ENCODE assay signal across 8 cellular contexts in genomic region chr14:55438066-55438683, GRCh38. TPM values are rescaled to one million over a fixed set of nuclear protein-coding genes. Genes with fewer than 3 reads are reported as not detected.
DNase-seq lines count a peak whose midpoint lies in the region; ATAC-seq, FAIRE-seq and TF ChIP-seq lines count a peak whose summit lies in the region.

No MANE protein-coding gene starts in this region.

- no peak overlapping the region for H3K4me3 ChIP-seq in astrocyte of the cerebellum (ENCODE audit: low read depth, low read length)

- TF ChIP-seq POLR2A in GM12892 (IDR thresholded peaks at IDR 0.05; ENCODE audit: low read depth, low read length): no peak

- H3K9me3 Mint-ChIP-seq in CD14-positive monocyte: no peaks in the 10 kb centered on the region

- peaks cover 18 to 41% (median 18%) of the 10 kb centered on the region in 3 donors for H3K27me3 Mint-ChIP-seq in CD14-positive monocyte (ENCODE audit: low read depth in 3 of 3)

- no peak for ATAC-seq in HG03571 (IDR thresholded peaks at IDR 0.05; ENCODE audit: unreplicated experiment)
- ATAC-seq in GM19035 (IDR thresholded peaks at IDR 0.05; ENCODE audit: unreplicated experiment): no peak

- no peak for DNase-seq in CD14-positive monocyte (ENCODE audit: low spot score)
- peak; percentile 54 for DNase-seq in H4 (ENCODE audit: low spot score)
- DNase-seq in NCI-H226: peak; percentile 34
- peak; percentile 65 for DNase-seq in astrocyte of the cerebellum (ENCODE audit: low read depth)
- DNase-seq in kidney tubule cell (ENCODE audit: low spot score): peak; percentile 68
- no peak for DNase-seq in GM12892 (ENCODE audit: insufficient read length)

- H3K4me1 Mint-ChIP-seq in CD14-positive monocyte: peaks cover 4% of the 10 kb centered on the region

- FAIRE-seq in GM12892 (lab: Jason Lieb, UNC): no peak

- TF ChIP-seq CTCF in CD14-positive monocyte (IDR thresholded peaks at IDR 0.05) (peak; percentile 21), astrocyte of the cerebellum (IDR thresholded peaks at IDR 0.05; ENCODE audit: low read depth, low read length, missing control alignments) (peak; percentile 61)

- intact Hi-C loops in CD14-positive monocyte (cut with micrococcal nuclease): no loop called here

- in situ Hi-C loops in astrocyte of the cerebellum (cut with HindIII; ENCODE audit: low sequenced_read_pairs): no loop called here

- H3K4me3 Mint-ChIP-seq in CD14-positive monocyte: no peak overlapping the region

- H3K27ac Mint-ChIP-seq in CD14-positive monocyte: no peak overlapping the region

- H3K36me3 Mint-ChIP-seq in CD14-positive monocyte: no peaks in the 10 kb centered on the region

RNA-seq across cellular contexts. Expression of gene TBPL2, which starts 2.2 kb away (rescaled TPM):
- not detected for polyA plus RNA-seq in CD14-positive monocyte
- not detected in 2 replicates for total RNA-seq in H4 (2014; rRNA removed; shearing (Covaris generic))
- not detected for polyA plus RNA-seq in GM12892 (2012; ENCODE audit: missing spikeins)

RNA-seq across cellular contexts. Expression of gene ATG14, which starts 26.5 kb away (rescaled TPM):
- 1 to 10 TPM; 1.8 to 3.3 TPM for polyA plus RNA-seq in CD14-positive monocyte
- 5.7 and 6.4 TPM in 2 replicates for total RNA-seq in H4 (2014; rRNA removed; shearing (Covaris generic))
- polyA plus RNA-seq in GM12892 (2012; ENCODE audit: missing spikeins): 4.7 TPM

Comparison
In these comparisons a context has a peak if more than half of its experiments do, and no peak if none do; other contexts are left out.
1. DNase-seq: peak in H4 (single experiment), NCI-H226 (single experiment), astrocyte of the cerebellum (single experiment) and kidney tubule cell (single experiment); none in CD14-positive monocyte (single experiment) and GM12892 (single experiment).